In the genomic region with DNA sequence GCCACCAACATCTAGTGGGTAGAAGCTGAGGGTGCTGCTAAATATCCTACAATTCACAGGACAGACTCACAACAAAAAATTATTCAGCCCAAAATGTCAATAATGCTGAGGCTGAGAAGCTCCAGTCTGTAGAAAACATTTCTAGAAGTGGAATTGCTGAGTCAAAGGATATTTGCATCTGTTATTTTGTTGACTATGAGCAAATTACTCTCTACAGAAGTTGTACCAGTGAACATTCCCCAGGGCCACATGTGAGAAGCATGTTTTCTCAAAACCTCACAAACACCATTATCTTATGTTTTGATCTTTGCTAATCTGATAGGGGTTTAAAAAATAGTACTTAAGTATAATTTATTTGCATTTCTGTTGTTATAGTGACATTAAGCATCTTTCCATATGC, we compare ENCODE assay signal across 16 cellular contexts. TPM values are rescaled to one million over a fixed set of nuclear protein-coding genes. Genes with fewer than 3 reads are reported as not detected.
DNase-seq lines count a peak whose midpoint lies in the region; ATAC-seq and TF ChIP-seq lines count a peak whose summit lies in the region.
"Had no signal": no experiment of that assay in that cellular context is flagged by ENCODE, and none has a peak within 500 bp of the region (broad histone marks: within the 10 kb centered on the region; RNA-seq: fewer than 3 reads in every experiment).

No MANE protein-coding gene starts in this region.

- H3K4me3 Mint-ChIP-seq in activated naive CD4-positive, alpha-beta T cell treated with anti-CD3 and anti-CD28 coated beads, Interleukin-2, amount 10 ng/mL, durations not matched to agents 7 days and 5 days = peak overlapping the region; percentile 24
- peak overlapping the region; percentile 72 for H3K4me3 Mint-ChIP-seq in activated T-helper 1 cell treated with anti-CD3 and anti-CD28 coated beads, Interleukin-12 subunit alpha, Interleukin-12 subunit beta, Interleukin-2, Interleukin-4 antibody, amounts not matched to agents 30 ng/mL and 10 ng/mL and 1 ng/mL, durations not matched to agents 14 hours and 24 hours and 36 hours
- peak overlapping the region; percentile 76 for H3K4me3 Mint-ChIP-seq in stimulated activated effector memory CD8-positive, alpha-beta T cell treated with anti-CD3 and anti-CD28 coated beads, Interleukin-12 subunit alpha, Interleukin-12 subunit beta, amount 100 ng/mL, for 72 hours
- H3K4me3 Mint-ChIP-seq: memory B cell had no signal

- no peak overlapping the region for H3K4me3 ChIP-seq in stomach
- H3K4me3 ChIP-seq: GM23248, upper lobe of right lung had no signal

- TF ChIP-seq EP300 in stomach (IDR thresholded peaks at IDR 0.05) = no peak

- peaks cover 89% of the 10 kb centered on the region for H3K36me3 Mint-ChIP-seq in activated naive CD4-positive, alpha-beta T cell treated with anti-CD3 and anti-CD28 coated beads, Interleukin-2, amount 10 ng/mL, durations not matched to agents 7 days and 5 days
- H3K36me3 Mint-ChIP-seq in activated T-helper 1 cell treated with anti-CD3 and anti-CD28 coated beads, Interleukin-12 subunit alpha, Interleukin-12 subunit beta, Interleukin-2, Interleukin-4 antibody, amounts not matched to agents 30 ng/mL and 10 ng/mL and 1 ng/mL, durations not matched to agents 14 hours and 24 hours and 36 hours (ENCODE audit: low read depth) = peaks cover 68% of the 10 kb centered on the region
- H3K36me3 Mint-ChIP-seq in stimulated activated effector memory CD8-positive, alpha-beta T cell treated with anti-CD3 and anti-CD28 coated beads, Interleukin-12 subunit alpha, Interleukin-12 subunit beta, amount 100 ng/mL, for 72 hours = peaks cover 100% of the 10 kb centered on the region
- H3K36me3 Mint-ChIP-seq: memory B cell had no signal

- H3K9me3 Mint-ChIP-seq in activated naive CD4-positive, alpha-beta T cell treated with anti-CD3 and anti-CD28 coated beads, Interleukin-2, amount 10 ng/mL, durations not matched to agents 7 days and 5 days = peaks cover 4% of the 10 kb centered on the region
- H3K9me3 Mint-ChIP-seq in activated T-helper 1 cell treated with anti-CD3 and anti-CD28 coated beads, Interleukin-12 subunit alpha, Interleukin-12 subunit beta, Interleukin-2, Interleukin-4 antibody, amounts not matched to agents 30 ng/mL and 10 ng/mL and 1 ng/mL, durations not matched to agents 14 hours and 24 hours and 36 hours = no peaks in the 10 kb centered on the region
- H3K9me3 Mint-ChIP-seq in stimulated activated effector memory CD8-positive, alpha-beta T cell treated with anti-CD3 and anti-CD28 coated beads, Interleukin-12 subunit alpha, Interleukin-12 subunit beta, amount 100 ng/mL, for 72 hours = no peaks in the 10 kb centered on the region

- H3K4me1 Mint-ChIP-seq in activated naive CD4-positive, alpha-beta T cell treated with anti-CD3 and anti-CD28 coated beads, Interleukin-2, amount 10 ng/mL, durations not matched to agents 7 days and 5 days = peaks cover 98% of the 10 kb centered on the region
- H3K4me1 Mint-ChIP-seq in activated T-helper 1 cell treated with anti-CD3 and anti-CD28 coated beads, Interleukin-12 subunit alpha, Interleukin-12 subunit beta, Interleukin-2, Interleukin-4 antibody, amounts not matched to agents 30 ng/mL and 10 ng/mL and 1 ng/mL, durations not matched to agents 14 hours and 24 hours and 36 hours (ENCODE audit: low read depth) = peaks cover 92% of the 10 kb centered on the region
- peaks cover 81% of the 10 kb centered on the region for H3K4me1 Mint-ChIP-seq in stimulated activated effector memory CD8-positive, alpha-beta T cell treated with anti-CD3 and anti-CD28 coated beads, Interleukin-12 subunit alpha, Interleukin-12 subunit beta, amount 100 ng/mL, for 72 hours

- H3K27me3 Mint-ChIP-seq in activated naive CD4-positive, alpha-beta T cell treated with anti-CD3 and anti-CD28 coated beads, Interleukin-2, amount 10 ng/mL, durations not matched to agents 7 days and 5 days = no peaks in the 10 kb centered on the region
- H3K27me3 Mint-ChIP-seq in activated T-helper 1 cell treated with anti-CD3 and anti-CD28 coated beads, Interleukin-12 subunit alpha, Interleukin-12 subunit beta, Interleukin-2, Interleukin-4 antibody, amounts not matched to agents 30 ng/mL and 10 ng/mL and 1 ng/mL, durations not matched to agents 14 hours and 24 hours and 36 hours (ENCODE audit: insufficient read depth) = no peaks in the 10 kb centered on the region
- H3K27me3 Mint-ChIP-seq: memory B cell had no signal

- no peaks in the 10 kb centered on the region for H3K4me1 ChIP-seq in stomach
- H3K4me1 ChIP-seq: upper lobe of right lung had no signal

- H3K27me3 ChIP-seq in stomach = peaks cover 0 to 10% (median 0%) of the 10 kb centered on the region in 3 donors
- H3K27me3 ChIP-seq: upper lobe of right lung had no signal

- H3K36me3 ChIP-seq in stomach = no peaks in the 10 kb centered on the region
- H3K36me3 ChIP-seq: upper lobe of right lung had no signal

- intact Hi-C loops in activated T-helper 1 cell treated with anti-CD3 and anti-CD28 coated beads, Interleukin-12 subunit alpha, Interleukin-12 subunit beta, Interleukin-2, Interleukin-4 antibody, amounts not matched to agents 30 ng/mL and 10 ng/mL and 1 ng/mL, durations not matched to agents 14 hours and 24 hours and 36 hours (cut with micrococcal nuclease) = loop anchor here (5.0 kb wide), 1 partner anchor 274 kb away; no protein-coding TSS in a partner anchor
- intact Hi-C loops in stomach (cut with DNase I; ENCODE audit: low total_unique reads) = no loop called here

- no peaks in the 10 kb centered on the region for H3K9me3 ChIP-seq in stomach
- H3K9me3 ChIP-seq: upper lobe of right lung had no signal

- no peak for TF ChIP-seq CTCF in stomach (IDR thresholded peaks at IDR 0.05)

- no peak overlapping the region for H3K27ac ChIP-seq in stomach
- H3K27ac ChIP-seq: GM23248, upper lobe of right lung had no signal

- H3K27ac Mint-ChIP-seq in activated naive CD4-positive, alpha-beta T cell treated with anti-CD3 and anti-CD28 coated beads, Interleukin-2, amount 10 ng/mL, durations not matched to agents 7 days and 5 days = peak overlapping the region; percentile 96
- peak overlapping the region; percentile 88 for H3K27ac Mint-ChIP-seq in activated T-helper 1 cell treated with anti-CD3 and anti-CD28 coated beads, Interleukin-12 subunit alpha, Interleukin-12 subunit beta, Interleukin-2, Interleukin-4 antibody, amounts not matched to agents 30 ng/mL and 10 ng/mL and 1 ng/mL, durations not matched to agents 14 hours and 24 hours and 36 hours
- peak overlapping the region; percentile 91 for H3K27ac Mint-ChIP-seq in stimulated activated effector memory CD8-positive, alpha-beta T cell treated with anti-CD3 and anti-CD28 coated beads, Interleukin-12 subunit alpha, Interleukin-12 subunit beta, amount 100 ng/mL, for 72 hours
- H3K27ac Mint-ChIP-seq: memory B cell had no signal

- no peak for TF ChIP-seq POLR2A in stomach (IDR thresholded peaks at IDR 0.05)

- peak; percentile 58 for ATAC-seq in HG03342 (IDR thresholded peaks at IDR 0.05; ENCODE audit: unreplicated experiment)
- ATAC-seq in stimulated activated effector memory CD8-positive, alpha-beta T cell treated with anti-CD3 and anti-CD28 coated beads, Interleukin-12 subunit alpha, Interleukin-12 subunit beta, amount 100 ng/mL, for 72 hours = no peak
- ATAC-seq: upper lobe of right lung had no signal

- no peak for DNase-seq in activated naive CD4-positive, alpha-beta T cell treated with anti-CD3 and anti-CD28 coated beads, Interleukin-2, amount 10 ng/mL, durations not matched to agents 7 days and 5 days
- no peak for DNase-seq in activated naive CD4-positive, alpha-beta T cell treated with anti-CD3 and anti-CD28 coated beads, Interleukin-2, amount 50 U/mL, for 16 hours
- no peak for DNase-seq in activated T-helper 1 cell treated with anti-CD3 and anti-CD28 coated beads, Interleukin-12 subunit alpha, Interleukin-12 subunit beta, Interleukin-2, Interleukin-4 antibody, amounts not matched to agents 30 ng/mL and 10 ng/mL and 1 ng/mL, durations not matched to agents 14 hours and 24 hours and 36 hours (ENCODE audit: low spot score)
- peak in 1 of 2 donors; percentile 46 for DNase-seq in stimulated activated effector memory CD8-positive, alpha-beta T cell treated with anti-CD3 and anti-CD28 coated beads, Interleukin-12 subunit alpha, Interleukin-12 subunit beta, amount 100 ng/mL, for 72 hours (ENCODE audit: low spot score in 2 of 2)
- no peak for DNase-seq in foreskin melanocyte
- DNase-seq in stomach = no peak
- DNase-seq in stimulated activated naive CD4-positive, alpha-beta T cell (lab: John Stamatoyannopoulos, UW) = no peak
- DNase-seq: DMS153, erythroblast, glutamatergic neuron, GM23248, NCI-H1417, NCI-H226, upper lobe of right lung had no signal

- CTCF ChIA-PET in activated naive CD4-positive, alpha-beta T cell treated with anti-CD3 and anti-CD28 coated beads, Interleukin-2, amount 10 ng/mL, durations not matched to agents 7 days and 5 days (lab: Charles Lee) = interaction anchor here (0.8 to 2.5 kb wide), 4 partner anchors 16 to 48 kb away, joined by 3 to 7 read pairs (median 4); no protein-coding TSS in a partner anchor

RNA-seq across cellular contexts. Expression of a gene that starts 15.4 kb away (rescaled TPM):
- total RNA-seq in activated T-helper 1 cell treated with anti-CD3 and anti-CD28 coated beads, Interleukin-12 subunit alpha, Interleukin-12 subunit beta, Interleukin-2, Interleukin-4 antibody, amounts not matched to agents 30 ng/mL and 10 ng/mL and 1 ng/mL, durations not matched to agents 14 hours and 24 hours and 36 hours = 251 and 259 TPM in 2 replicates
- 1 to 10 TPM in 3 of 5 donors, under 1 TPM in 1, not detected in 1; 0.58 to 9.9 (median 6.9) TPM for total RNA-seq in stomach
- 1 to 10 TPM in 1 of 3 donors, under 1 TPM in 2; 0.90 to 2.3 (median 0.93) TPM for polyA plus RNA-seq in stomach
- polyA plus RNA-seq: GM23248 had no signal

RNA-seq across cellular contexts. Expression of a gene that starts 30.0 kb away (rescaled TPM):
- total RNA-seq in activated T-helper 1 cell treated with anti-CD3 and anti-CD28 coated beads, Interleukin-12 subunit alpha, Interleukin-12 subunit beta, Interleukin-2, Interleukin-4 antibody, amounts not matched to agents 30 ng/mL and 10 ng/mL and 1 ng/mL, durations not matched to agents 14 hours and 24 hours and 36 hours = 0.27 and 0.31 TPM in 2 replicates
- not detected for total RNA-seq in stomach
- not detected for polyA plus RNA-seq in stomach
- total RNA-seq: GM23248, upper lobe of right lung had no signal
- polyA plus RNA-seq: GM23248 had no signal

RNA-seq across cellular contexts. Expression of a gene that starts 53.4 kb away (rescaled TPM):
- 15.0 and 15.5 TPM in 2 replicates for total RNA-seq in activated T-helper 1 cell treated with anti-CD3 and anti-CD28 coated beads, Interleukin-12 subunit alpha, Interleukin-12 subunit beta, Interleukin-2, Interleukin-4 antibody, amounts not matched to agents 30 ng/mL and 10 ng/mL and 1 ng/mL, durations not matched to agents 14 hours and 24 hours and 36 hours
- total RNA-seq in stomach = 10 to 100 TPM in 2 of 5 donors, 1 to 10 TPM in 2, not detected in 1; 4.5 to 20.7 (median 10.0) TPM
- 10 to 100 TPM; 10.0 to 15.0 (median 10.3) TPM for polyA plus RNA-seq in stomach

Comparison
In these comparisons a context has a peak if more than half of its experiments do, and no peak if none do; other contexts are left out.
1. H3K4me3 Mint-ChIP-seq: peak in every context shown above with its lines; median percentile 76 in stimulated activated effector memory CD8-positive, alpha-beta T cell treated with anti-CD3 and anti-CD28 coated beads, Interleukin-12 subunit alpha, Interleukin-12 subunit beta, amount 100 ng/mL, for 72 hours; 72 in activated T-helper 1 cell treated with anti-CD3 and anti-CD28 coated beads, Interleukin-12 subunit alpha, Interleukin-12 subunit beta, Interleukin-2, Interleukin-4 antibody, amounts not matched to agents 30 ng/mL and 10 ng/mL and 1 ng/mL, durations not matched to agents 14 hours and 24 hours and 36 hours; 24 in activated naive CD4-positive, alpha-beta T cell treated with anti-CD3 and anti-CD28 coated beads, Interleukin-2, amount 10 ng/mL, durations not matched to agents 7 days and 5 days.
2. RNA of a gene that starts 15.4 kb away (total RNA-seq): 251 to 259 TPM in activated T-helper 1 cell treated with anti-CD3 and anti-CD28 coated beads, Interleukin-12 subunit alpha, Interleukin-12 subunit beta, Interleukin-2, Interleukin-4 antibody, amounts not matched to agents 30 ng/mL and 10 ng/mL and 1 ng/mL, durations not matched to agents 14 hours and 24 hours and 36 hours; 0.58 to 9.9 TPM in stomach; every median in the first group is over 10 times any median in the second.
3. Peak in every context shown above with its lines, with median percentiles within 50 percentile points of each other: H3K27ac Mint-ChIP-seq.